In the genomic region with DNA sequence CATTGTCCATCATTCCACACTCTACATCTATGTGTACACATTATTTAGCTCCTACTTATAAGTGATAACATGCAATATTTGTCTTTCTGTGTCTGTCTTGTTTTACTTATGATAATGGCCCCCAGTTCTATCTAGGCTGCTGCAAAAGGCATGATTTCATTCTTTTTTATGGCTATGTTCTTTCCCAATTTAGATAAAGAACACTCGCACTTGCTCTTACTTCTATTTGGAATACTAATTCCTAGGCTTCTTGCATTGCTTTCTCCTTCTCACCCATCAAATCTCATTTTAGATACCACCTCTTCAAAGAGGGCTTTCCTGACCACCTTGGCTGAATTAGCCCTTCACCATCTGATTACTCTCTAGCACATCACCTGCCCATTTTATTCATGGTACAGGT, we compare ENCODE assay signal across 18 cellular contexts. TPM values are rescaled to one million over a fixed set of nuclear protein-coding genes. Genes with fewer than 3 reads are reported as not detected.
"Had no signal": no experiment of that assay in that cellular context is flagged by ENCODE, and none has a peak within 500 bp of the region (broad histone marks: within the 10 kb centered on the region; RNA-seq: fewer than 3 reads in every experiment).

No MANE protein-coding gene starts in this region.

- ATAC-seq: gastrocnemius medialis, heart right ventricle, left cardiac atrium, left lung, left ventricle myocardium superior, lower lobe of right lung, mucosa of descending colon had no signal

- H3K27me3 ChIP-seq: colonic mucosa, esophagus muscularis mucosa had no signal

- H3K4me3 ChIP-seq: colonic mucosa, esophagus muscularis mucosa, gastrocnemius medialis, heart right ventricle, left lung, lower lobe of right lung, mucosa of descending colon had no signal

- H3K4me1 ChIP-seq: colonic mucosa, gastrocnemius medialis, lower lobe of right lung had no signal

- H3K36me3 ChIP-seq: colonic mucosa, esophagus muscularis mucosa, gastrocnemius medialis, heart right ventricle, left lung, lower lobe of right lung had no signal

- DNase-seq: colonic mucosa; cortex of kidney; effector CD4-positive, alpha-beta T cell; effector memory CD4-positive, alpha-beta T cell; foreskin fibroblast; foreskin melanocyte; gastrocnemius medialis; glutamatergic neuron; heart right ventricle; hippocampal formation; left cardiac atrium; left lung; left ventricle myocardium superior; lower lobe of right lung; mesenchymal stem cell; mucosa of descending colon; naive B cell had no signal

- H3K27ac ChIP-seq: colonic mucosa, esophagus muscularis mucosa, gastrocnemius medialis, heart right ventricle, left lung, lower lobe of right lung had no signal

- H3K9me3 ChIP-seq: colonic mucosa, esophagus muscularis mucosa, gastrocnemius medialis, heart right ventricle, left lung, lower lobe of right lung, mucosa of descending colon had no signal

RNA-seq across cellular contexts. Expression of a gene that starts 3.0 kb away (rescaled TPM):
- total RNA-seq: gastrocnemius medialis had no signal
